11 cellular contexts compared by ENCODE assay signal in the genomic region with DNA sequence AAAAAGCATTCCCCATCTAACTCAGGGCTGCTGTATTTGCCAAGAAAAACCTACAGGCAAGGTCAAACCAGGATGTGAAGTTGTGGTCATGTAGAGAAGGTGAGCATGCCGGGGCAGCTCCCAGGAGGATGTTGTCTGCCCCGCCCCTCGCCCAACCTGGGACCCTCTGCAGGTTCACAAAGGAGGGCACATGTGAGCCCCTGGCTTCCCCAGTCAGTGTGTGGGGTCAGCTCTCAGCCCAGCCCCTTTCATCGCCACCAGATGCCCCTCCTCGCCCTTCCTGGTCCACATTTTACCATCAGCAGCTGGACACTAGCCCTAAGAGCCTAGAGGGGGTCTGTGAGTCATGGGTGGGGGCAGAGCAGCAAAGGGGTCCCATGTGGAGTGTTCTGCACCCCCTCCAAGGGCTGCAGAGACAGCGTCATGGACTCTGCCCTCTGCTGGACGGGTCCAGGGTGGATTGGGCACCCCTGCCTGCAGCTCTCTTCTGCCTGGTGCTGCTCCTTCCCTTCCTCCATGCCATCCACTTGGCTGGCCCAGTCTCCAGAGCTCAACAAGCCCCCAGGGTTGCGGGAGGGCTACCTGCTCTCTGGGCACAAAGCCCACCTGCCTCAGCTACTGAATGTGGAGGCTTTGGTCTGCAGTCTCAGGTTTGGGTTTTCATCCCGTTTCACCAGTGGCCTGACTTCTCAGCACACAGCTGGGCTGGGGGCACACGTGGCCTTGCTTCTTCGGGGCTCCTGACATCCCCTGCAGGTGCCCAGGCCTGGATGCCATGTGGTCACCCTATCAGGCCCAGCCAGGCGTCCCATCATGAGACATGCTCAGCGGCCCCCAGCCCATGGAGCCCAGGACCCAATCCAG. TPM values are rescaled to one million over a fixed set of nuclear protein-coding genes. Genes with fewer than 3 reads are reported as not detected.
DNase-seq lines count a peak whose midpoint lies in the region; ATAC-seq and FAIRE-seq lines count a peak whose summit lies in the region.
"Had no signal": no experiment of that assay in that cellular context is flagged by ENCODE, and none has a peak within 500 bp of the region (broad histone marks: within the 10 kb centered on the region; RNA-seq: fewer than 3 reads in every experiment).

No MANE protein-coding gene starts in this region.

- intact Hi-C loops in activated CD4-positive, alpha-beta T cell treated with anti-CD3 and anti-CD28 coated beads for 36 hours (cut with DNase I, micrococcal nuclease): loop anchor here in 1 of 2 experiments (1.0 to 10.0 kb wide), 3 partner anchors 47 to 1546 kb away; a partner anchor contains a TSS

- POLR2A ChIA-PET in activated CD4-positive, alpha-beta T cell treated with anti-CD3 and anti-CD28 coated beads for 36 hours (lab: Charles Lee): interaction anchor here (2.0 kb wide), 1 partner anchor 63 kb away, joined by 8 read pairs; a partner anchor contains a TSS
- POLR2A ChIA-PET in T-cell (lab: Charles Lee): interaction anchor here in 1 of 2 donors (1.9 kb wide), 1 partner anchor 63 kb away, joined by 4 read pairs; a partner anchor contains a TSS

- H3K36me3 Mint-ChIP-seq in activated CD4-positive, alpha-beta T cell treated with anti-CD3 and anti-CD28 coated beads for 36 hours (ENCODE audit: low read depth): peaks cover 50% of the 10 kb centered on the region
- H3K36me3 Mint-ChIP-seq in T-cell: peaks cover 24% of the 10 kb centered on the region

- peak overlapping the region; percentile 96 for H3K27ac Mint-ChIP-seq in activated CD4-positive, alpha-beta T cell treated with anti-CD3 and anti-CD28 coated beads for 36 hours
- H3K27ac Mint-ChIP-seq in T-cell: peak overlapping the region; percentile 95 to 97
- peak overlapping the region; percentile 65 to 72 for H3K27ac Mint-ChIP-seq in stimulated activated naive CD8-positive, alpha-beta T cell treated with anti-CD3 and anti-CD28 coated beads, Interleukin-15, amount 100 ng/mL, for 72 hours

- H3K27ac ChIP-seq in epithelial cell of prostate: peak overlapping the region; percentile 41

- peak; percentile 48 for DNase-seq in activated CD4-positive, alpha-beta T cell treated with anti-CD3 and anti-CD28 coated beads for 36 hours
- DNase-seq in activated CD4-positive, alpha-beta T cell treated with anti-CD3 and anti-CD28 coated beads, Interleukin-2, amount 50 U/mL, for 48 hours: no peak
- DNase-seq in T-cell (no peak), epithelial cell of prostate (ENCODE audit: low read depth, low spot score) (no peak), GM19239 (ENCODE audit: insufficient read length, low spot score) (no peak)
- DNase-seq in stimulated activated naive CD8-positive, alpha-beta T cell treated with anti-CD3 and anti-CD28 coated beads, Interleukin-15, amount 100 ng/mL, for 72 hours: no peak
- DNase-seq: erythroblast, NCI-H226 had no signal

- H3K27me3 Mint-ChIP-seq in activated CD4-positive, alpha-beta T cell treated with anti-CD3 and anti-CD28 coated beads for 36 hours: no peaks in the 10 kb centered on the region
- H3K27me3 Mint-ChIP-seq in T-cell: no peaks in the 10 kb centered on the region
- no peaks in the 10 kb centered on the region for H3K27me3 Mint-ChIP-seq in stimulated activated naive CD8-positive, alpha-beta T cell treated with anti-CD3 and anti-CD28 coated beads, Interleukin-15, amount 100 ng/mL, for 72 hours

- H3K9me3 Mint-ChIP-seq in activated CD4-positive, alpha-beta T cell treated with anti-CD3 and anti-CD28 coated beads for 36 hours (ENCODE audit: low read depth): no peaks in the 10 kb centered on the region
- no peaks in the 10 kb centered on the region for H3K9me3 Mint-ChIP-seq in T-cell
- H3K9me3 Mint-ChIP-seq in stimulated activated naive CD8-positive, alpha-beta T cell treated with anti-CD3 and anti-CD28 coated beads, Interleukin-15, amount 100 ng/mL, for 72 hours: no peaks in the 10 kb centered on the region

- CTCF ChIA-PET in activated CD4-positive, alpha-beta T cell treated with anti-CD3 and anti-CD28 coated beads for 36 hours (lab: Charles Lee): interaction anchor here (0.6 to 5.2 kb wide), 11 partner anchors 9 to 179 kb away, joined by 3 to 55 read pairs (median 5); a partner anchor contains a TSS
- CTCF ChIA-PET in T-cell (lab: Charles Lee): interaction anchor here (0.6 to 4.2 kb wide), 10 partner anchors 9 to 308 kb away, joined by 3 to 42 read pairs (median 4); no protein-coding TSS in a partner anchor

- FAIRE-seq in GM19239 (lab: Jason Lieb, UNC): no peak

- peak overlapping the region; percentile 87 for H3K4me3 Mint-ChIP-seq in activated CD4-positive, alpha-beta T cell treated with anti-CD3 and anti-CD28 coated beads for 36 hours
- H3K4me3 Mint-ChIP-seq in T-cell: peak overlapping the region; percentile 88 to 93 (median 89)
- peak overlapping the region; percentile 84 to 92 for H3K4me3 Mint-ChIP-seq in stimulated activated naive CD8-positive, alpha-beta T cell treated with anti-CD3 and anti-CD28 coated beads, Interleukin-15, amount 100 ng/mL, for 72 hours

- peaks cover 76% of the 10 kb centered on the region for H3K4me1 Mint-ChIP-seq in activated CD4-positive, alpha-beta T cell treated with anti-CD3 and anti-CD28 coated beads for 36 hours
- peaks cover 81 to 83% (median 83%) of the 10 kb centered on the region in 3 donors for H3K4me1 Mint-ChIP-seq in T-cell
- H3K4me1 Mint-ChIP-seq in stimulated activated naive CD8-positive, alpha-beta T cell treated with anti-CD3 and anti-CD28 coated beads, Interleukin-15, amount 100 ng/mL, for 72 hours: peaks cover 86% of the 10 kb centered on the region

- no peak for ATAC-seq in activated CD4-positive, alpha-beta T cell treated with anti-CD3 and anti-CD28 coated beads for 36 hours
- ATAC-seq in T-cell (replicated peaks in 1 of 4): no peak
- ATAC-seq in stimulated activated naive CD8-positive, alpha-beta T cell treated with anti-CD3 and anti-CD28 coated beads, Interleukin-15, amount 100 ng/mL, for 72 hours: no peak
- ATAC-seq in GM19328 (IDR thresholded peaks at IDR 0.05; ENCODE audit: unreplicated experiment): no peak
- ATAC-seq in GM19395 (IDR thresholded peaks at IDR 0.05; ENCODE audit: unreplicated experiment): no peak

RNA-seq across cellular contexts. Expression of a gene that starts 3.7 kb away (rescaled TPM):
- 10 to 100 TPM; 25.4 to 26.6 TPM for total RNA-seq in activated CD4-positive, alpha-beta T cell treated with anti-CD3 and anti-CD28 coated beads for 36 hours
- 10 to 100 TPM; 13.2 to 42.6 (median 34.5) TPM for total RNA-seq in T-cell
- total RNA-seq: A673 had no signal

RNA-seq across cellular contexts. Expression of a gene that starts 46.1 kb away (rescaled TPM):
- 10 to 100 TPM; 26.7 to 35.7 TPM for total RNA-seq in activated CD4-positive, alpha-beta T cell treated with anti-CD3 and anti-CD28 coated beads for 36 hours
- total RNA-seq in T-cell: 10 to 100 TPM; 25.1 to 38.7 (median 34.2) TPM
